8 cellular contexts compared by ENCODE assay signal in the genomic region with DNA sequence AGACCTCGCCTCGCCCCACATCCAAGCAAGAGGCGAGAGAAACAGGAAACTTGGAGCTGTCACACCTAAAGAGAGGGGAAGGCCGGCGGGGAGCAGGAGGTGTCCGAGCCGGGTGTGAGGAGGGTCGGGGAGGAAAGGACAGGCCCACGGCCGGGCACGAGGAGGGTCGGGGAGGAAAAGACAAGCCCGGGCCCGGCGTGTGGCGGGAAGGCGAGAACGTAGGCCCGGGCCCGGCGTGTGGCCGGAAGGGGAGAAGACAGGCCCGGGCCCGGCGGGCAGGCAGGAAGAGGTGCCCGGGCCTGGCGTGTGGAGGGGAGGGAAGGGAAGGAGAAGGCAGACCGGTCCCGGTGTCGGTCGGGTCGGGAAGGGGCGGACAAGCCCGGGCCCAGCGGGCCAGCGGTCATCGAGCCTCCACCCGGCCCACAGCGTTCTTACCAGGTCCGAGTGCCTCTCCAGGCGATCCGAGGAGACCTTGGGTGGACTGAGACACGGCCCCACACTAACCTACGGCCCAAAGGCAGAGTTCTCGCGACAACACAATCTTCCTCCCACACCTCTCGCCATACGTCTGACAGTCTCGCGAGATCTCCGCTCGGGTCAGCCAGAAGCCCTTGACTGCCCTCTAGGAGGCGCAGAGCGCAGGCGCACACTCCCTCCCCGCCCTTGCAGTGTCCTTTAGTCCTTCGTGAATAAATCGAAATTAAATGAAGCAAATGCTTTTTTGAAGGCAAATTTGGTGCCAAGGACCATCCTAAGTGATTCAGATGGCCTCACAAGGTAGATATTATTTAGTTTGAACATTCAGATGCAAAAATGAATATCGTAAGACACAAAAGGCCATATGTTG. TPM values are rescaled to one million over a fixed set of nuclear protein-coding genes. Genes with fewer than 3 reads are reported as not detected.
DNase-seq lines count a peak whose midpoint lies in the region; ATAC-seq and TF ChIP-seq lines count a peak whose summit lies in the region.

Gene NCOA4, minus strand, starts transcription at position 533 of the 847 bp plus-strand sequence. CDS start 13,943 bp downstream, outside the sequence.

- TF ChIP-seq CTCF in ascending aorta (IDR thresholded peaks at IDR 0.05): peak; percentile 61 to 80 (median 75)

- no peaks in the 10 kb centered on the region for H3K27me3 ChIP-seq in ascending aorta

- peak within 1 kb of the TSS; percentile 70 to 80 for H3K4me3 ChIP-seq in ascending aorta

- H3K4me1 ChIP-seq in ascending aorta: peaks cover 0 to 24% of the 10 kb centered on the region in 2 donors

- H3K9me3 ChIP-seq in ascending aorta: no peaks in the 10 kb centered on the region

- peak; percentile 49 to 62 for DNase-seq in NCI-H187 (lab: John Stamatoyannopoulos, UW)
- DNase-seq in ascending aorta (ENCODE audit: low spot score in 2 of 2): peak; percentile 89 to 98
- peak; percentile 99 for DNase-seq in hepatic stellate cell (ENCODE audit: low spot score)
- peak; percentile 96 for DNase-seq in renal cortical epithelial cell (ENCODE audit: low read depth)
- DNase-seq in OCI-M2 (lab: John Stamatoyannopoulos, UW; ENCODE audit: unreplicated experiment): no peak

- no peaks in the 10 kb centered on the region for H3K36me3 ChIP-seq in ascending aorta

- H3K27ac ChIP-seq in ascending aorta: peak within 1 kb of the TSS; percentile 88 to 93

- ATAC-seq in GM18499 (IDR thresholded peaks at IDR 0.05; ENCODE audit: insufficient read depth, unreplicated experiment): peak; percentile 96
- peak; percentile 97 for ATAC-seq in HG02943 (IDR thresholded peaks at IDR 0.05; ENCODE audit: low read depth, unreplicated experiment)

- intact Hi-C loops in T-helper 2 cell treated with Interferon-gamma antibody and Interleukin-4, amounts not matched to agents 100 ng/mL and 5 ng/mL, for 36 hours (cut with micrococcal nuclease): loop anchor here (10.0 kb wide), 2 partner anchors 64 to 254 kb away; partner anchors contain the start of gene ANTXRL
- intact Hi-C loops in ascending aorta (cut with DNase I): no loop called here

RNA-seq across cellular contexts. Expression of gene NCOA4, which starts in this region (rescaled TPM):
- total RNA-seq in T-helper 2 cell treated with Interferon-gamma antibody and Interleukin-4, amounts not matched to agents 100 ng/mL and 5 ng/mL, for 36 hours: 130 and 132 TPM in 2 replicates
- 53.9 TPM for total RNA-seq in ascending aorta
- 265 and 272 TPM in 2 replicates for total RNA-seq in renal cortical epithelial cell
